ENCODE assay signal across 8 cellular contexts in the genomic region with DNA sequence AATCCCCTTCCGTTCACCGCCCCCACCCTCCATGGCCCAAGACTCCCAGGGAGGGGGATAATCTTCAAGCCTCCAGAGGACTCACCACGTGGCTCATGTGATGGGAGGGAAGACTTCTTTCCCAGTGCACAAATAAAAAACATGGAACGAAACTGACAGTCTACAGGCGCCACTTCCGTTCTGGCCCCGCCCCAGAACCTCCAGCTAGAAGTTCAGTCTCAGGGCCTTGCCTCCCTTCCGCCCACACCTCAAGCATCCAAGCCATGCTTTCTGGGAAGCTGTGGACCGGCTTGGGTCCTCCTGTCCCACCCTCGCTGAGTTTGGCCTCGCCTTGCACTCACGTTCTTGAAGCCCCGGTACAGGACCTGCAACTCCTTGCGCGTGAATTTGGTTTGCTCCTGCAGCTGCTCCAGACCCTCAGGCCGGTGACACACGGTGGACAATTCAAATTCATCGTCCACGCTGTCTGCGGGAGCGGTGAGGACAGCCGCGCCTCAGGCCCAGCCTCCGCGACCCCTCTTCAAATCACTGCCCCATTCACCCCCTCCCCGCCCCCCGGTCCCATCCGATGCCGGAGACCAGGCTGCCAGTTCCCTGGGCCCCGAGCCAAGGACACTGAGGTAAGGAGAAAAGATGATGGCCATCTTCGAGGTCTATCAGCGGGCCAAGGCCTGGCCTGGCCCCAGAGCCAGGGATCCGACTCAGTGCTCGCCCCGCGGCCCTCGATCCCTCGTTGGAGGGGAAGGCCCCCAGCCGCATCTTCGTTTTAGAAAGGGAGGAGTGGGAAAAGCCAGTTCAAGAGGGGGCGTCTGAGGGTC. TPM values are rescaled to one million over a fixed set of nuclear protein-coding genes. Genes with fewer than 3 reads are reported as not detected.
A peak's percentile ranks its signal among the peaks of the same experiment; 100 is the strongest.
DNase-seq lines count a peak whose midpoint lies in the region; ATAC-seq and TF ChIP-seq lines count a peak whose summit lies in the region.
"Had no signal": no experiment of that assay in that cellular context is flagged by ENCODE, and none has a peak within 500 bp of the region (broad histone marks: within the 10 kb centered on the region; RNA-seq: fewer than 3 reads in every experiment).

No MANE protein-coding gene starts in this region.

- ATAC-seq in lower lobe of right lung, result no peak
- ATAC-seq in HG03159 (IDR thresholded peaks at IDR 0.05; ENCODE audit: unreplicated experiment), result no peak
- ATAC-seq in GM18517 (IDR thresholded peaks at IDR 0.05; ENCODE audit: unreplicated experiment), result no peak

- no peak for TF ChIP-seq CTCF in brain microvascular endothelial cell (IDR thresholded peaks at IDR 0.05; ENCODE audit: low read depth, low read length, missing control alignments)
- TF ChIP-seq CTCF in lower lobe of right lung (IDR thresholded peaks at IDR 0.05), result no peak
- no peak for TF ChIP-seq CTCF in testis (IDR thresholded peaks at IDR 0.05)

- H3K9me3 ChIP-seq in HUES64 (ENCODE audit: insufficient read depth, low read depth, low read length) (no peaks in the 10 kb centered on the region), lower lobe of right lung (no peaks in the 10 kb centered on the region), testis (no peaks in the 10 kb centered on the region)

- no peak for TF ChIP-seq POLR2A in testis (IDR thresholded peaks at IDR 0.05)

- H3K27me3 ChIP-seq in HUES64 (ENCODE audit: insufficient read depth, low read length) (no peaks in the 10 kb centered on the region), brain microvascular endothelial cell (replicated peaks) (no peaks in the 10 kb centered on the region), lower lobe of right lung (ENCODE audit: low read depth) (no peaks in the 10 kb centered on the region), testis (no peaks in the 10 kb centered on the region)

- no peak overlapping the region for H3K9ac ChIP-seq in HUES64 (ENCODE audit: low read depth, low read length)

- 61% methylated on average over 40 of the region's 41 CpGs for WGBS in HUES64
- 47 to 52% methylated on average over 30 to 41 of the region's 41 CpGs for WGBS in testis, 2 donors

- H3K4me1 ChIP-seq in HUES64 (ENCODE audit: insufficient read depth, low read length) (peaks cover 8% of the 10 kb centered on the region; the same call in 1 of the 2 replicates), lower lobe of right lung (peaks cover 26% of the 10 kb centered on the region), testis (peaks cover 11% of the 10 kb centered on the region)

- peaks cover 2% of the 10 kb centered on the region; the same call in 1 of the 2 replicates for H3K36me3 ChIP-seq in HUES64 (ENCODE audit: insufficient read depth, low read length)
- no peaks in the 10 kb centered on the region for H3K36me3 ChIP-seq in brain microvascular endothelial cell (replicated peaks)
- H3K36me3 ChIP-seq in lower lobe of right lung, result no peaks in the 10 kb centered on the region
- H3K36me3 ChIP-seq in testis (ENCODE audit: low read depth, missing control alignments), result no peaks in the 10 kb centered on the region

- H3K4me3 ChIP-seq in HUES64 (ENCODE audit: low read length) (peak overlapping the region; percentile 51), brain microvascular endothelial cell (ENCODE audit: low read depth, low read length) (peak overlapping the region; percentile 44), lower lobe of right lung (peak overlapping the region; percentile 61), testis (peak overlapping the region; percentile 14 to 18)

- DNase-seq in brain microvascular endothelial cell, result no peak
- peak; percentile 53 for DNase-seq in lower lobe of right lung
- DNase-seq in testis, result peak; percentile 37
- no peak for DNase-seq in GDM1 (lab: John Stamatoyannopoulos, UW)

- in situ Hi-C loops in brain microvascular endothelial cell (cut with HindIII; ENCODE audit: low pct_ligation_motif_present, low sequenced_read_pairs), result no loop called here

- intact Hi-C loops in lower lobe of right lung (cut with DNase I), result no loop called here
- intact Hi-C loops in testis (cut with DNase I; ENCODE audit: low total_unique reads), result no loop called here

- H3K27ac ChIP-seq in HUES64 (ENCODE audit: low read depth, low read length) (no peak overlapping the region), brain microvascular endothelial cell (no peak overlapping the region), lower lobe of right lung (no peak overlapping the region), testis (no peak overlapping the region)

RNA-seq across cellular contexts. Expression of gene OGA, which starts 10.7 kb away (rescaled TPM):
- 61.0 TPM for polyA plus RNA-seq in HUES64 (2013, experiment 1 of 2)
- 71.3 TPM for polyA plus RNA-seq in HUES64 (2013, experiment 2 of 2)
- 113 TPM for total RNA-seq in lower lobe of right lung
- 100 to 1,000 TPM; 161 to 215 TPM for total RNA-seq in testis
- polyA plus RNA-seq in testis (ENCODE audit: insufficient read depth, low read depth, low replicate concordance), result 93.3 TPM

RNA-seq across cellular contexts. Expression of gene KCNIP2, which starts 14.7 kb away (rescaled TPM):
- polyA plus RNA-seq in HUES64 (2013, experiment 1 of 2), result 1.5 TPM
- polyA plus RNA-seq in HUES64 (2013, experiment 2 of 2), result 3.2 TPM
- total RNA-seq in lower lobe of right lung (3.7 TPM), testis (1 to 10 TPM; 5.6 to 6.8 TPM)
- 5.1 TPM for polyA plus RNA-seq in testis (ENCODE audit: insufficient read depth, low read depth, low replicate concordance)
- total RNA-seq: G401 had no signal

RNA-seq across cellular contexts. Expression of gene NPM3, which starts 45.7 kb away (rescaled TPM):
- 137 TPM for polyA plus RNA-seq in HUES64 (2013, experiment 1 of 2)
- polyA plus RNA-seq in HUES64 (2013, experiment 2 of 2), result 136 TPM
- total RNA-seq in lower lobe of right lung (17.4 TPM), testis (10 to 100 TPM; 38.9 to 64.5 TPM)
- 40.9 TPM for polyA plus RNA-seq in testis (ENCODE audit: insufficient read depth, low read depth, low replicate concordance)

RNA-seq across cellular contexts. Expression of gene FGF8, which starts 53.0 kb away (rescaled TPM):
- polyA plus RNA-seq in HUES64 (2013, experiment 1 of 2), result 22.1 TPM
- 20.0 TPM for polyA plus RNA-seq in HUES64 (2013, experiment 2 of 2)
- total RNA-seq in lower lobe of right lung, result not detected
- 1 to 10 TPM in 1 of 2 donors, not detected in 1; 1.1 TPM for total RNA-seq in testis
- 0.41 TPM for polyA plus RNA-seq in testis (ENCODE audit: insufficient read depth, low read depth, low replicate concordance)

Comparison
In these comparisons a context has a peak if more than half of its experiments do, and no peak if none do; other contexts are left out.
1. DNase-seq: peak in lower lobe of right lung (single experiment) and testis (single experiment); none in brain microvascular endothelial cell (single experiment) and GDM1 (single experiment).
2. Peak in every context shown above with its lines, with median percentiles within 50 percentile points of each other: H3K4me3 ChIP-seq.